In the genomic region with DNA sequence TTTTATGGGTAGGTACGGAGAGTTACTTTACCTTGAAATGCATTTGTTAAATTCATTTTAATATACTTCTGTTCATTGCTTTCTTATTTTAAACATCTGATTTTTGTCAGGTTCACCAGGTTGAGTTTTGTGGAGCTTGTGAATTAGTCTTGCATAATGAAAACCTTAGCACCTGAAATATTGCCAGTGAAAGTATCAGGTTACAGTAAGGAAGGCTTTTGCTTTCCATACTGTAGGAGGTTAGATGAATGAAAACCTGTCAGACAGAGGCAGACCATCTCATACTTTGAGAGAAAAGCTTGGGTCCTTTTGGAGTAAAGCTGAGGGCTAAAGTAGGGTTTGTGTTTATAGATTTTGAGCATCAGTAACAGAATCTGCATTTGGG, we compare ENCODE assay signal across 14 cellular contexts. TPM values are rescaled to one million over a fixed set of nuclear protein-coding genes. Genes with fewer than 3 reads are reported as not detected.
DNase-seq lines count a peak whose midpoint lies in the region; ATAC-seq and TF ChIP-seq lines count a peak whose summit lies in the region.
"Had no signal": no experiment of that assay in that cellular context is flagged by ENCODE, and none has a peak within 500 bp of the region (broad histone marks: within the 10 kb centered on the region; RNA-seq: fewer than 3 reads in every experiment).

No MANE protein-coding gene starts in this region.

- no peaks in the 10 kb centered on the region for H3K9me3 Mint-ChIP-seq in activated CD8-positive, alpha-beta T cell treated with anti-CD3 and anti-CD28 coated beads for 36 hours
- H3K9me3 Mint-ChIP-seq in activated CD8-positive, alpha-beta T cell treated with anti-CD3 and anti-CD28 coated beads, Interleukin-2, amount 10 ng/mL, durations not matched to agents 7 days and 5 days (ENCODE audit: insufficient read depth) = no peaks in the 10 kb centered on the region
- no peaks in the 10 kb centered on the region for H3K9me3 Mint-ChIP-seq in stimulated activated memory B cell treated with anti-CD40 and anti-IgM and Interleukin-4, amounts not matched to agents 10 μg/mL and 1 μg/mL and 100 μg/mL, for 72 hours
- H3K9me3 Mint-ChIP-seq: naive thymus-derived CD8-positive, alpha-beta T cell had no signal

- no peak for ATAC-seq in activated CD8-positive, alpha-beta T cell treated with anti-CD3 and anti-CD28 coated beads for 36 hours
- no peak for ATAC-seq in activated CD8-positive, alpha-beta T cell treated with anti-CD3 and anti-CD28 coated beads, Interleukin-2, amount 10 ng/mL, durations not matched to agents 7 days and 5 days
- ATAC-seq in stimulated activated memory B cell treated with anti-CD40 and anti-IgM and Interleukin-4, amounts not matched to agents 10 μg/mL and 1 μg/mL and 100 μg/mL, for 72 hours = no peak
- ATAC-seq: naive thymus-derived CD8-positive, alpha-beta T cell had no signal

- H3K27ac ChIP-seq in RWPE1 = no peak overlapping the region

- TF ChIP-seq CTCF in activated CD8-positive, alpha-beta T cell treated with anti-CD3 and anti-CD28 coated beads for 36 hours (IDR thresholded peaks at IDR 0.05) = no peak
- no peak for TF ChIP-seq CTCF in RWPE1 (conservative IDR thresholded peaks at IDR 0.05; ENCODE audit: low read depth)
- TF ChIP-seq CTCF in fibroblast of the aortic adventitia (IDR thresholded peaks at IDR 0.05; ENCODE audit: insufficient read depth, low read length) = no peak

- H3K27ac Mint-ChIP-seq in activated CD8-positive, alpha-beta T cell treated with anti-CD3 and anti-CD28 coated beads for 36 hours = peak overlapping the region; percentile 49
- H3K27ac Mint-ChIP-seq in activated CD8-positive, alpha-beta T cell treated with anti-CD3 and anti-CD28 coated beads, Interleukin-2, amount 10 ng/mL, durations not matched to agents 7 days and 5 days = no peak overlapping the region
- H3K27ac Mint-ChIP-seq in stimulated activated memory B cell treated with anti-CD40 and anti-IgM and Interleukin-4, amounts not matched to agents 10 μg/mL and 1 μg/mL and 100 μg/mL, for 72 hours = peak overlapping the region; percentile 81

- CTCF ChIA-PET in activated CD8-positive, alpha-beta T cell treated with anti-CD3 and anti-CD28 coated beads for 36 hours (lab: Charles Lee) = interaction anchor here (1.4 kb wide), 1 partner anchor 27 kb away, joined by 5 read pairs; no protein-coding TSS in a partner anchor
- CTCF ChIA-PET in activated CD8-positive, alpha-beta T cell treated with anti-CD3 and anti-CD28 coated beads, Interleukin-2, amount 10 ng/mL, durations not matched to agents 7 days and 5 days (lab: Charles Lee) = interaction anchor here (1.0 to 1.9 kb wide), 3 partner anchors 26 to 159 kb away, joined by 4 to 8 read pairs (median 4); partner anchors contain the start of gene TRAPPC3
- CTCF ChIA-PET in RWPE1 (lab: Yijun Ruan, JAX) = interaction anchor here (0.6 kb wide), 1 partner anchor 27 kb away, joined by 3 read pairs; no protein-coding TSS in a partner anchor

- peaks cover 41% of the 10 kb centered on the region for H3K4me1 Mint-ChIP-seq in activated CD8-positive, alpha-beta T cell treated with anti-CD3 and anti-CD28 coated beads for 36 hours (ENCODE audit: low read depth)
- H3K4me1 Mint-ChIP-seq in activated CD8-positive, alpha-beta T cell treated with anti-CD3 and anti-CD28 coated beads, Interleukin-2, amount 10 ng/mL, durations not matched to agents 7 days and 5 days (ENCODE audit: low read depth) = peaks cover 10% of the 10 kb centered on the region
- peaks cover 42% of the 10 kb centered on the region for H3K4me1 Mint-ChIP-seq in stimulated activated memory B cell treated with anti-CD40 and anti-IgM and Interleukin-4, amounts not matched to agents 10 μg/mL and 1 μg/mL and 100 μg/mL, for 72 hours

- intact Hi-C loops in activated CD8-positive, alpha-beta T cell treated with anti-CD3 and anti-CD28 coated beads for 36 hours (cut with micrococcal nuclease) = no loop called here

- no peak overlapping the region for H3K4me3 Mint-ChIP-seq in activated CD8-positive, alpha-beta T cell treated with anti-CD3 and anti-CD28 coated beads for 36 hours
- no peak overlapping the region for H3K4me3 Mint-ChIP-seq in activated CD8-positive, alpha-beta T cell treated with anti-CD3 and anti-CD28 coated beads, Interleukin-2, amount 10 ng/mL, durations not matched to agents 7 days and 5 days
- no peak overlapping the region for H3K4me3 Mint-ChIP-seq in stimulated activated memory B cell treated with anti-CD40 and anti-IgM and Interleukin-4, amounts not matched to agents 10 μg/mL and 1 μg/mL and 100 μg/mL, for 72 hours
- H3K4me3 Mint-ChIP-seq: naive thymus-derived CD8-positive, alpha-beta T cell had no signal

- peaks cover 15% of the 10 kb centered on the region for H3K36me3 Mint-ChIP-seq in activated CD8-positive, alpha-beta T cell treated with anti-CD3 and anti-CD28 coated beads for 36 hours (ENCODE audit: low read depth)
- H3K36me3 Mint-ChIP-seq in activated CD8-positive, alpha-beta T cell treated with anti-CD3 and anti-CD28 coated beads, Interleukin-2, amount 10 ng/mL, durations not matched to agents 7 days and 5 days (ENCODE audit: low read depth) = peaks cover 46% of the 10 kb centered on the region
- peaks cover 35% of the 10 kb centered on the region for H3K36me3 Mint-ChIP-seq in stimulated activated memory B cell treated with anti-CD40 and anti-IgM and Interleukin-4, amounts not matched to agents 10 μg/mL and 1 μg/mL and 100 μg/mL, for 72 hours

- no peak for DNase-seq in activated CD8-positive, alpha-beta T cell treated with anti-CD3 and anti-CD28 coated beads for 36 hours
- DNase-seq in activated CD8-positive, alpha-beta T cell treated with anti-CD3 and anti-CD28 coated beads, Interleukin-2, amount 10 ng/mL, durations not matched to agents 7 days and 5 days = no peak
- DNase-seq in RWPE1 (ENCODE audit: low spot score) (peak; percentile 18), fibroblast of the aortic adventitia (ENCODE audit: low read depth) (peak; percentile 38), HPDE6-E6E7 (ENCODE audit: extremely low spot score) (no peak), germinal center (ENCODE audit: low spot score) (no peak), HuH-7 (ENCODE audit: low spot score) (no peak)
- DNase-seq: activated CD4-positive, alpha-beta T cell treated with anti-CD3 and anti-CD28 coated beads, Interleukin-2, amount 50 U/mL, for 4 hours; foreskin melanocyte; kidney glomerular epithelial cell; naive thymus-derived CD8-positive, alpha-beta T cell; NCI-H1694 treated with DMSO at 0.1 percent for 48 hours; T-helper 1 cell had no signal

- H3K27me3 Mint-ChIP-seq in activated CD8-positive, alpha-beta T cell treated with anti-CD3 and anti-CD28 coated beads for 36 hours = no peaks in the 10 kb centered on the region
- H3K27me3 Mint-ChIP-seq in activated CD8-positive, alpha-beta T cell treated with anti-CD3 and anti-CD28 coated beads, Interleukin-2, amount 10 ng/mL, durations not matched to agents 7 days and 5 days (ENCODE audit: low read depth) = no peaks in the 10 kb centered on the region
- H3K27me3 Mint-ChIP-seq in stimulated activated memory B cell treated with anti-CD40 and anti-IgM and Interleukin-4, amounts not matched to agents 10 μg/mL and 1 μg/mL and 100 μg/mL, for 72 hours = no peaks in the 10 kb centered on the region
- H3K27me3 Mint-ChIP-seq: naive thymus-derived CD8-positive, alpha-beta T cell had no signal

- H3K4me3 ChIP-seq in fibroblast of the aortic adventitia (ENCODE audit: low read depth, low read length) = no peak overlapping the region

- POLR2A ChIA-PET in activated CD8-positive, alpha-beta T cell treated with anti-CD3 and anti-CD28 coated beads for 36 hours (lab: Charles Lee) = interaction anchor here (0.8 to 1.1 kb wide), 2 partner anchors 20 to 98 kb away, joined by 3 read pairs; no protein-coding TSS in a partner anchor
- POLR2A ChIA-PET in activated CD8-positive, alpha-beta T cell treated with anti-CD3 and anti-CD28 coated beads, Interleukin-2, amount 10 ng/mL, durations not matched to agents 7 days and 5 days (lab: Charles Lee) = interaction anchor here (1.0 kb wide), 1 partner anchor 27 kb away, joined by 3 read pairs; no protein-coding TSS in a partner anchor
- POLR2A ChIA-PET in RWPE1 (lab: Yijun Ruan, JAX; ENCODE audit: low non-redundant PET) = no interaction called here

RNA-seq across cellular contexts. Expression of gene THRAP3, which starts 34.7 kb away (rescaled TPM):
- 100 to 1,000 TPM; 119 to 121 TPM for total RNA-seq in activated CD8-positive, alpha-beta T cell treated with anti-CD3 and anti-CD28 coated beads for 36 hours
- total RNA-seq in activated CD8-positive, alpha-beta T cell treated with anti-CD3 and anti-CD28 coated beads, Interleukin-2, amount 10 ng/mL, durations not matched to agents 7 days and 5 days = 100 to 1,000 TPM; 136 to 140 TPM
- 47.8 and 130 TPM in 2 replicates for total RNA-seq in fibroblast of the aortic adventitia (ENCODE audit: low replicate concordance)

RNA-seq across cellular contexts. Expression of gene SH3D21, which starts 47.2 kb away (rescaled TPM):
- 10 to 100 TPM; 17.8 to 21.0 TPM for total RNA-seq in activated CD8-positive, alpha-beta T cell treated with anti-CD3 and anti-CD28 coated beads for 36 hours
- total RNA-seq in activated CD8-positive, alpha-beta T cell treated with anti-CD3 and anti-CD28 coated beads, Interleukin-2, amount 10 ng/mL, durations not matched to agents 7 days and 5 days = 10 to 100 TPM; 14.6 to 15.3 TPM
- 5.2 and 9.3 TPM in 2 replicates for total RNA-seq in fibroblast of the aortic adventitia (ENCODE audit: low replicate concordance)

Comparison
In these comparisons a context has a peak if more than half of its experiments do, and no peak if none do; other contexts are left out.
1. DNase-seq: peak in RWPE1 (single experiment) and fibroblast of the aortic adventitia (single experiment); none in activated CD8-positive, alpha-beta T cell treated with anti-CD3 and anti-CD28 coated beads for 36 hours (single experiment), activated CD8-positive, alpha-beta T cell treated with anti-CD3 and anti-CD28 coated beads, Interleukin-2, amount 10 ng/mL, durations not matched to agents 7 days and 5 days (single experiment), HPDE6-E6E7 (single experiment), germinal center (single experiment) and HuH-7 (single experiment).